In the genomic region with DNA sequence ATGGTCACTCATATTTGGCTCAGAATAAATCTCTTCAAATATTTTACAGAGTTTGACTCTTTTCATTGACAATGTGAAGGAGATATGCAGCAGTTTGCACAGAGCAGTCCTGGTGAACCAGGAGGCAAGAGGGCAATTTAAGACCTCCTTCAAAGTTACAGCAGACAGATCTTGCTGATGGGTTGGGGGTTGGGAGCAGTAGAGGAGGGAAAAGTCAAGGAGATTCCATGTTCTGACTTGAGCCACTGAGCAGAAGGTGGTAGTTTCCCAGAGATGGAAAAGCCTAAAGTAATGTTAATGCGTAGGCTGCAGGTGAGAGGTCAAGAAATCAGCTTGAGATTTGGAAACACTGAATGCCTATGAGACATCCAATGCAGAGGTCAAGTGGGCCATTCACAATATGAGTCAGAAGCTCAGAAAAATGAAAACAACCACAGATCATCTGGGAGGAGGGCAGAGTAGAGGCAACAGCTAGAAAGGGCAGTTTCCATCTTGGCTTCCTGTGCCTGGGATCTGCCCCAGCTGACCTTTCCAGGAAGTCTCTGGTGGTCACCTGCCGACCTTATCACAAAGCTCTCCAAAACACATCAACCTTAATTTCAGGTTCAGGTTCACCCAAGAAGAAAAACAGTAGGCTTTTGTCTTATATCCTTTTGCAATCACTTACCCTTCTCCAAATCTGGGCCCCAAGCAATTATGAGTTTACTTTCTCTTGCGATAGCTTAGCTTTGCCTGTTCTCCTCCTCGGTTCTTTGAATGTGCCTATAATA, we compare ENCODE assay signal across 1 cellular context.
TF ChIP-seq lines count a peak whose summit lies in the region.

No MANE protein-coding gene starts in this region.

TF ChIP-seq in HepG2, 621 proteins besides CTCF, POLR2A, EP300 and RAD21 (continued from another document and continues in another):
- TF ChIP-seq, protein P1, sequence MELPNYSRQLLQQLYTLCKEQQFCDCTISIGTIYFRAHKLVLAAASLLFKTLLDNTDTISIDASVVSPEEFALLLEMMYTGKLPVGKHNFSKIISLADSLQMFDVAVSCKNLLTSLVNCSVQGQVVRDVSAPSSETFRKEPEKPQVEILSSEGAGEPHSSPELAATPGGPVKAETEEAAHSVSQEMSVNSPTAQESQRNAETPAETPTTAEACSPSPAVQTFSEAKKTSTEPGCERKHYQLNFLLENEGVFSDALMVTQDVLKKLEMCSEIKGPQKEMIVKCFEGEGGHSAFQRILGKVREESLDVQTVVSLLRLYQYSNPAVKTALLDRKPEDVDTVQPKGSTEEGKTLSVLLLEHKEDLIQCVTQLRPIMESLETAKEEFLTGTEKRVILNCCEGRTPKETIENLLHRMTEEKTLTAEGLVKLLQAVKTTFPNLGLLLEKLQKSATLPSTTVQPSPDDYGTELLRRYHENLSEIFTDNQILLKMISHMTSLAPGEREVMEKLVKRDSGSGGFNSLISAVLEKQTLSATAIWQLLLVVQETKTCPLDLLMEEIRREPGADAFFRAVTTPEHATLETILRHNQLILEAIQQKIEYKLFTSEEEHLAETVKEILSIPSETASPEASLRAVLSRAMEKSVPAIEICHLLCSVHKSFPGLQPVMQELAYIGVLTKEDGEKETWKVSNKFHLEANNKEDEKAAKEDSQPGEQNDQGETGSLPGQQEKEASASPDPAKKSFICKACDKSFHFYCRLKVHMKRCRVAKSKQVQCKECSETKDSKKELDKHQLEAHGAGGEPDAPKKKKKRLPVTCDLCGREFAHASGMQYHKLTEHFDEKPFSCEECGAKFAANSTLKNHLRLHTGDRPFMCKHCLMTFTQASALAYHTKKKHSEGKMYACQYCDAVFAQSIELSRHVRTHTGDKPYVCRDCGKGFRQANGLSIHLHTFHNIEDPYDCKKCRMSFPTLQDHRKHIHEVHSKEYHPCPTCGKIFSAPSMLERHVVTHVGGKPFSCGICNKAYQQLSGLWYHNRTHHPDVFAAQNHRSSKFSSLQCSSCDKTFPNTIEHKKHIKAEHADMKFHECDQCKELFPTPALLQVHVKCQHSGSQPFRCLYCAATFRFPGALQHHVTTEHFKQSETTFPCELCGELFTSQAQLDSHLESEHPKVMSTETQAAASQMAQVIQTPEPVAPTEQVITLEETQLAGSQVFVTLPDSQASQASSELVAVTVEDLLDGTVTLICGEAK (IDR thresholded peaks at IDR 0.05), result no peak
- TF ChIP-seq, protein P1 (CRISPR knock-in tag; IDR thresholded peaks at IDR 0.05), result no peak; the same call in 1 of the 2 replicates
- TF ChIP-seq, protein P2, sequence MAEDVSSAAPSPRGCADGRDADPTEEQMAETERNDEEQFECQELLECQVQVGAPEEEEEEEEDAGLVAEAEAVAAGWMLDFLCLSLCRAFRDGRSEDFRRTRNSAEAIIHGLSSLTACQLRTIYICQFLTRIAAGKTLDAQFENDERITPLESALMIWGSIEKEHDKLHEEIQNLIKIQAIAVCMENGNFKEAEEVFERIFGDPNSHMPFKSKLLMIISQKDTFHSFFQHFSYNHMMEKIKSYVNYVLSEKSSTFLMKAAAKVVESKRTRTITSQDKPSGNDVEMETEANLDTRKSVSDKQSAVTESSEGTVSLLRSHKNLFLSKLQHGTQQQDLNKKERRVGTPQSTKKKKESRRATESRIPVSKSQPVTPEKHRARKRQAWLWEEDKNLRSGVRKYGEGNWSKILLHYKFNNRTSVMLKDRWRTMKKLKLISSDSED (CRISPR knock-in tag; IDR thresholded peaks at IDR 0.05), result no peak
- peak; percentile 63; the same call in 1 of the 2 replicates for TF ChIP-seq ZNF746 (CRISPR knock-in tag; IDR thresholded peaks at IDR 0.05)
- peak; percentile 85 for TF ChIP-seq ZNF331 (CRISPR knock-in tag; IDR thresholded peaks at IDR 0.05)
- no peak for TF ChIP-seq WIZ (CRISPR knock-in tag; IDR thresholded peaks at IDR 0.05)
- no peak for TF ChIP-seq HNRNPLL (IDR thresholded peaks at IDR 0.05; ENCODE audit: low read depth, low read length, poor library complexity, severe bottlenecking)
- TF ChIP-seq, protein P3, sequence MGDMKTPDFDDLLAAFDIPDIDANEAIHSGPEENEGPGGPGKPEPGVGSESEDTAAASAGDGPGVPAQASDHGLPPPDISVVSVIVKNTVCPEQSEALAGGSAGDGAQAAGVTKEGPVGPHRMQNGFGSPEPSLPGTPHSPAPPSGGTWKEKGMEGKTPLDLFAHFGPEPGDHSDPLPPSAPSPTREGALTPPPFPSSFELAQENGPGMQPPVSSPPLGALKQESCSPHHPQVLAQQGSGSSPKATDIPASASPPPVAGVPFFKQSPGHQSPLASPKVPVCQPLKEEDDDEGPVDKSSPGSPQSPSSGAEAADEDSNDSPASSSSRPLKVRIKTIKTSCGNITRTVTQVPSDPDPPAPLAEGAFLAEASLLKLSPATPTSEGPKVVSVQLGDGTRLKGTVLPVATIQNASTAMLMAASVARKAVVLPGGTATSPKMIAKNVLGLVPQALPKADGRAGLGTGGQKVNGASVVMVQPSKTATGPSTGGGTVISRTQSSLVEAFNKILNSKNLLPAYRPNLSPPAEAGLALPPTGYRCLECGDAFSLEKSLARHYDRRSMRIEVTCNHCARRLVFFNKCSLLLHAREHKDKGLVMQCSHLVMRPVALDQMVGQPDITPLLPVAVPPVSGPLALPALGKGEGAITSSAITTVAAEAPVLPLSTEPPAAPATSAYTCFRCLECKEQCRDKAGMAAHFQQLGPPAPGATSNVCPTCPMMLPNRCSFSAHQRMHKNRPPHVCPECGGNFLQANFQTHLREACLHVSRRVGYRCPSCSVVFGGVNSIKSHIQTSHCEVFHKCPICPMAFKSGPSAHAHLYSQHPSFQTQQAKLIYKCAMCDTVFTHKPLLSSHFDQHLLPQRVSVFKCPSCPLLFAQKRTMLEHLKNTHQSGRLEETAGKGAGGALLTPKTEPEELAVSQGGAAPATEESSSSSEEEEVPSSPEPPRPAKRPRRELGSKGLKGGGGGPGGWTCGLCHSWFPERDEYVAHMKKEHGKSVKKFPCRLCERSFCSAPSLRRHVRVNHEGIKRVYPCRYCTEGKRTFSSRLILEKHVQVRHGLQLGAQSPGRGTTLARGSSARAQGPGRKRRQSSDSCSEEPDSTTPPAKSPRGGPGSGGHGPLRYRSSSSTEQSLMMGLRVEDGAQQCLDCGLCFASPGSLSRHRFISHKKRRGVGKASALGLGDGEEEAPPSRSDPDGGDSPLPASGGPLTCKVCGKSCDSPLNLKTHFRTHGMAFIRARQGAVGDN (CRISPR knock-in tag; IDR thresholded peaks at IDR 0.05), result no peak
- no peak for TF ChIP-seq ISX (CRISPR knock-in tag; conservative IDR thresholded peaks at IDR 0.05)
- no peak for TF ChIP-seq ZBTB42 (CRISPR knock-in tag; IDR thresholded peaks at IDR 0.05)
- TF ChIP-seq ESRRA (CRISPR knock-in tag; IDR thresholded peaks at IDR 0.05; ENCODE audit: low read depth), result 0 out of 2 replicates have a peak, but pooled peaks have one; percentile 23
- TF ChIP-seq ZNF570 (CRISPR knock-in tag; IDR thresholded peaks at IDR 0.05; ENCODE audit: borderline replicate concordance), result no peak
- no peak for TF ChIP-seq ZNF557 (CRISPR knock-in tag; IDR thresholded peaks at IDR 0.05)
- no peak for TF ChIP-seq ZNF737 (CRISPR knock-in tag; IDR thresholded peaks at IDR 0.05; ENCODE audit: borderline replicate concordance)
- no peak for TF ChIP-seq ZNF589 (CRISPR knock-in tag; conservative IDR thresholded peaks at IDR 0.05)
- TF ChIP-seq ZSCAN31 (CRISPR knock-in tag; IDR thresholded peaks at IDR 0.05; ENCODE audit: low read depth), result no peak
- no peak for TF ChIP-seq ZNF552 (CRISPR knock-in tag; IDR thresholded peaks at IDR 0.05; ENCODE audit: borderline replicate concordance)
- TF ChIP-seq HOXA9 (CRISPR knock-in tag; IDR thresholded peaks at IDR 0.05; ENCODE audit: borderline replicate concordance), result no peak
- TF ChIP-seq, protein P4, sequence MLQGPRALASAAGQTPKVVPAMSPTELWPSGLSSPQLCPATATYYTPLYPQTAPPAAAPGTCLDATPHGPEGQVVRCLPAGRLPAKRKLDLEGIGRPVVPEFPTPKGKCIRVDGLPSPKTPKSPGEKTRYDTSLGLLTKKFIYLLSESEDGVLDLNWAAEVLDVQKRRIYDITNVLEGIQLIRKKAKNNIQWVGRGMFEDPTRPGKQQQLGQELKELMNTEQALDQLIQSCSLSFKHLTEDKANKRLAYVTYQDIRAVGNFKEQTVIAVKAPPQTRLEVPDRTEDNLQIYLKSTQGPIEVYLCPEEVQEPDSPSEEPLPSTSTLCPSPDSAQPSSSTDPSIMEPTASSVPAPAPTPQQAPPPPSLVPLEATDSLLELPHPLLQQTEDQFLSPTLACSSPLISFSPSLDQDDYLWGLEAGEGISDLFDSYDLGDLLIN (CRISPR knock-in tag; IDR thresholded peaks at IDR 0.05; ENCODE audit: borderline replicate concordance), result no peak
- TF ChIP-seq ATF7-NPFF (CRISPR knock-in tag; IDR thresholded peaks at IDR 0.05; ENCODE audit: low read depth), result no peak
- TF ChIP-seq, protein P5, sequence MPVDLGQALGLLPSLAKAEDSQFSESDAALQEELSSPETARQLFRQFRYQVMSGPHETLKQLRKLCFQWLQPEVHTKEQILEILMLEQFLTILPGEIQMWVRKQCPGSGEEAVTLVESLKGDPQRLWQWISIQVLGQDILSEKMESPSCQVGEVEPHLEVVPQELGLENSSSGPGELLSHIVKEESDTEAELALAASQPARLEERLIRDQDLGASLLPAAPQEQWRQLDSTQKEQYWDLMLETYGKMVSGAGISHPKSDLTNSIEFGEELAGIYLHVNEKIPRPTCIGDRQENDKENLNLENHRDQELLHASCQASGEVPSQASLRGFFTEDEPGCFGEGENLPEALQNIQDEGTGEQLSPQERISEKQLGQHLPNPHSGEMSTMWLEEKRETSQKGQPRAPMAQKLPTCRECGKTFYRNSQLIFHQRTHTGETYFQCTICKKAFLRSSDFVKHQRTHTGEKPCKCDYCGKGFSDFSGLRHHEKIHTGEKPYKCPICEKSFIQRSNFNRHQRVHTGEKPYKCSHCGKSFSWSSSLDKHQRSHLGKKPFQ (CRISPR knock-in tag; IDR thresholded peaks at IDR 0.05; ENCODE audit: insufficient replicate concordance), result no peak
- no peak for TF ChIP-seq NFKB2 (CRISPR knock-in tag; IDR thresholded peaks at IDR 0.05; ENCODE audit: borderline replicate concordance)
- no peak for TF ChIP-seq ZSCAN22 (CRISPR knock-in tag; IDR thresholded peaks at IDR 0.05)
- TF ChIP-seq ZNF567 (CRISPR knock-in tag; IDR thresholded peaks at IDR 0.05; ENCODE audit: borderline replicate concordance), result no peak
- no peak for TF ChIP-seq REXO4 (CRISPR knock-in tag; IDR thresholded peaks at IDR 0.05; ENCODE audit: borderline replicate concordance)
- TF ChIP-seq ZNF7 (CRISPR knock-in tag; IDR thresholded peaks at IDR 0.05), result no peak
- TF ChIP-seq HMG20B (CRISPR knock-in tag; conservative IDR thresholded peaks at IDR 0.05), result no peak; the same call in 1 of the 2 replicates
- peak; percentile 72; the same call in 1 of the 2 replicates for TF ChIP-seq JUND (CRISPR knock-in tag; IDR thresholded peaks at IDR 0.05)
- no peak for TF ChIP-seq ZSCAN30 (CRISPR knock-in tag; IDR thresholded peaks at IDR 0.05)
- peak; percentile 76; the same call in 1 of the 2 replicates for TF ChIP-seq ZNF878 (CRISPR knock-in tag; IDR thresholded peaks at IDR 0.05)
- no peak for TF ChIP-seq ZNF333 (CRISPR knock-in tag; IDR thresholded peaks at IDR 0.05; ENCODE audit: borderline replicate concordance)
- TF ChIP-seq, protein P6, sequence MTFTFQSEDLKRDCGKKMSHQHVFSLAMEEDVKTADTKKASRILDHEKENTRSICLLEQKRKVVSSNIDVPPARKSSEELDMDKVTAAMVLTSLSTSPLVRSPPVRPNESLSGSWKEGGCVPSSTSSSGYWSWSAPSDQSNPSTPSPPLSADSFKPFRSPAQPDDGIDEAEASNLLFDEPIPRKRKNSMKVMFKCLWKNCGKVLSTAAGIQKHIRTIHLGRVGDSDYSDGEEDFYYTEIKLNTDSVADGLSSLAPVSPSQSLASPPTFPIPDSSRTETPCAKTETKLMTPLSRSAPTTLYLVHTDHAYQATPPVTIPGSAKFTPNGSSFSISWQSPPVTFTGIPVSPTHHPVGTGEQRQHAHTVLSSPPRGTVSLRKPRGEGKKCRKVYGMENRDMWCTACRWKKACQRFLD (CRISPR knock-in tag; IDR thresholded peaks at IDR 0.05; ENCODE audit: borderline replicate concordance), result no peak
- TF ChIP-seq, protein P7, sequence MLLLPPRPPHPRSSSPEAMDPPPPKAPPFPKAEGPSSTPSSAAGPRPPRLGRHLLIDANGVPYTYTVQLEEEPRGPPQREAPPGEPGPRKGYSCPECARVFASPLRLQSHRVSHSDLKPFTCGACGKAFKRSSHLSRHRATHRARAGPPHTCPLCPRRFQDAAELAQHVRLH (CRISPR knock-in tag; IDR thresholded peaks at IDR 0.05; ENCODE audit: borderline replicate concordance, low read depth), result 0 out of 2 replicates have a peak, but pooled peaks have one; percentile 29
- TF ChIP-seq ZZZ3 (CRISPR knock-in tag; IDR thresholded peaks at IDR 0.05; ENCODE audit: borderline replicate concordance), result no peak
- no peak for TF ChIP-seq DR1 (CRISPR knock-in tag; IDR thresholded peaks at IDR 0.05)
